In the genomic region with DNA sequence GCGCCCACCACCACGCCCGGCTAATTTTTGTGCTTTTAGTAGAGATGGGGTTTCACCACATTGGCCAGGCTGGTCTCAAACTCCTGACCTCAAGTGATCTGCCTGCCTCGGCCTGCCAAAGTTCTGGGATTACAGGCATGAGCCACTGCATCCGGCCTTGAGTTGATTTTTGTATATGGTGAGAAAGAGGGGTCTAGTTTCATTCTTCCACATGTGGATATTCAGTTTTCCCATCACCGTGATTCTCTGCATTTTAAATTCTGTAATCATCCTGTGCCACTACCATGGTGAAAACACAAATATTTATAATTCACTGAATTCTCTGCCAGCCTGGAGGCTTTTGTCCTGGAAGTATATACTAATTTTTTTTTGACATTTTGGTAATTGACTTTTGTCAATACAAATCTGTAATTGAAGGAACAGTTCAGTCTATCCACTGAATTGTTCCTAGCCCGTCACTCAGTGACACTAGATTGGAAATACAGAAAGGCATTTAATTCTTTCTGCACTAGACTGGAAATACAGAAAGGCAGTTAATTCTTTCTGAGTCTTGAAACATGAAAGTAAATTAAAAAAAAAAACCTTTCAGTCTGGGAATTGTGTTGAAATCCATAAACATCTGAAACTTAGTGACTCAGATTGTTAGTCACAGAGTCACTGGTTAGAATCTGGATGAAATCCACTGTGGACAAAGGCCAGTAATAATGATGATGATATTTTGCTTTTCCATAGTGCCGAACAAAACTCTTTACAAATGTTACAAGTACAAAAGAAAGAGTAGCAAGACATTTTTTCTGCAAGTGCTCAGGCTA, we compare ENCODE assay signal across 9 cellular contexts. TPM values are rescaled to one million over a fixed set of nuclear protein-coding genes. Genes with fewer than 3 reads are reported as not detected.
DNase-seq lines count a peak whose midpoint lies in the region; ATAC-seq and TF ChIP-seq lines count a peak whose summit lies in the region.
"Had no signal": no experiment of that assay in that cellular context is flagged by ENCODE, and none has a peak within 500 bp of the region (broad histone marks: within the 10 kb centered on the region; RNA-seq: fewer than 3 reads in every experiment).

No MANE protein-coding gene starts in this region.

- ATAC-seq in GM19467 (IDR thresholded peaks at IDR 0.05; ENCODE audit: unreplicated experiment) (no peak), HG02885 (IDR thresholded peaks at IDR 0.05; ENCODE audit: poor library complexity, unreplicated experiment) (no peak)

- H3K4me1 ChIP-seq in Peyer's patch = peaks cover 0 to 4% (median 0%) of the 10 kb centered on the region in 4 donors
- H3K4me1 ChIP-seq in mucosa of rectum (ENCODE audit: control insufficient read depth in 2 of 2, insufficient read depth in 2 of 2, low read length in 2 of 2) = peaks cover 7 to 11% of the 10 kb centered on the region in 2 donors
- H3K4me1 ChIP-seq in vagina = peaks cover 34% of the 10 kb centered on the region

- H3K4me3 ChIP-seq in Peyer's patch (no peak overlapping the region), epithelial cell of esophagus (ENCODE audit: low read length) (no peak overlapping the region), mucosa of rectum (ENCODE audit: low read length in 2 of 2) (no peak overlapping the region), vagina (no peak overlapping the region)

- TF ChIP-seq POLR2A in Peyer's patch (IDR thresholded peaks at IDR 0.05) = no peak
- TF ChIP-seq POLR2A in vagina (IDR thresholded peaks at IDR 0.05) = no peak

- DNase-seq in Peyer's patch (no peak), epithelial cell of esophagus (ENCODE audit: low read depth) (peak; percentile 86), vagina (ENCODE audit: extremely low spot score in 2 of 2) (no peak), NCI-H2107 treated with DMSO at 0.1 percent for 48 hours (lab: John Stamatoyannopoulos, UW; ENCODE audit: unreplicated experiment) (no peak)
- DNase-seq: activated CD4-positive, alpha-beta T cell treated with anti-CD3 and anti-CD28 coated beads, Interleukin-2, amount 10 ng/mL, durations not matched to agents 24 days and 14 days; NCI-H526 had no signal

- TF ChIP-seq CTCF in Peyer's patch (IDR thresholded peaks at IDR 0.05) (no peak), epithelial cell of esophagus (IDR thresholded peaks at IDR 0.05; ENCODE audit: insufficient read depth, low read depth, low read length, missing control alignments) (no peak), vagina (IDR thresholded peaks at IDR 0.05) (no peak)

- H3K36me3 ChIP-seq in Peyer's patch (no peaks in the 10 kb centered on the region), mucosa of rectum (ENCODE audit: control insufficient read depth in 2 of 2, insufficient read depth in 2 of 2, low read length in 2 of 2) (no peaks in the 10 kb centered on the region), vagina (no peaks in the 10 kb centered on the region)

- no peaks in the 10 kb centered on the region for H3K27me3 ChIP-seq in Peyer's patch
- no peaks in the 10 kb centered on the region for H3K27me3 ChIP-seq in mucosa of rectum (ENCODE audit: control insufficient read depth in 2 of 2, insufficient read depth in 2 of 2, low read length in 2 of 2)
- no peaks in the 10 kb centered on the region for H3K27me3 ChIP-seq in vagina

- peak overlapping the region; percentile 29 to 67 (median 44) for H3K27ac ChIP-seq in Peyer's patch
- peak overlapping the region; percentile 50 to 54 for H3K27ac ChIP-seq in mucosa of rectum (ENCODE audit: low read depth in 2 of 2, low read length in 2 of 2)
- peak overlapping the region; percentile 70 for H3K27ac ChIP-seq in vagina

- no peak overlapping the region for H3K9ac ChIP-seq in mucosa of rectum (ENCODE audit: low read depth in 1 of 2, low read length in 2 of 2)

- H3K9me3 ChIP-seq in Peyer's patch = no peaks in the 10 kb centered on the region
- H3K9me3 ChIP-seq in mucosa of rectum (ENCODE audit: control insufficient read depth in 2 of 2, low read length in 2 of 2) = no peaks in the 10 kb centered on the region
- H3K9me3 ChIP-seq in vagina = no peaks in the 10 kb centered on the region

- intact Hi-C loops in vagina (cut with DNase I) = no loop called here

RNA-seq across cellular contexts. Expression of a gene that starts 5.4 kb away (rescaled TPM):
- total RNA-seq in Peyer's patch (10 to 100 TPM in 2 of 4 donors, 1 to 10 TPM in 2; 3.4 to 20.6 (median 13.9) TPM), vagina (7.6 TPM)

RNA-seq across cellular contexts. Expression of a gene that starts 58.1 kb away (rescaled TPM):
- total RNA-seq in Peyer's patch (under 1 TPM in 2 of 4 donors, not detected in 2; 0.38 to 0.53 TPM), vagina (not detected)
- total RNA-seq: activated CD4-positive, alpha-beta T cell treated with anti-CD3 and anti-CD28 coated beads, Interleukin-2, amount 10 ng/mL, durations not matched to agents 24 days and 14 days had no signal

RNA-seq across cellular contexts. Expression of a gene that starts 58.6 kb away (rescaled TPM):
- total RNA-seq in Peyer's patch (1 to 10 TPM; 1.1 to 3.3 (median 1.9) TPM), vagina (2.0 TPM)
